ENCODE assay signal across 1 cellular context in the genomic region with DNA sequence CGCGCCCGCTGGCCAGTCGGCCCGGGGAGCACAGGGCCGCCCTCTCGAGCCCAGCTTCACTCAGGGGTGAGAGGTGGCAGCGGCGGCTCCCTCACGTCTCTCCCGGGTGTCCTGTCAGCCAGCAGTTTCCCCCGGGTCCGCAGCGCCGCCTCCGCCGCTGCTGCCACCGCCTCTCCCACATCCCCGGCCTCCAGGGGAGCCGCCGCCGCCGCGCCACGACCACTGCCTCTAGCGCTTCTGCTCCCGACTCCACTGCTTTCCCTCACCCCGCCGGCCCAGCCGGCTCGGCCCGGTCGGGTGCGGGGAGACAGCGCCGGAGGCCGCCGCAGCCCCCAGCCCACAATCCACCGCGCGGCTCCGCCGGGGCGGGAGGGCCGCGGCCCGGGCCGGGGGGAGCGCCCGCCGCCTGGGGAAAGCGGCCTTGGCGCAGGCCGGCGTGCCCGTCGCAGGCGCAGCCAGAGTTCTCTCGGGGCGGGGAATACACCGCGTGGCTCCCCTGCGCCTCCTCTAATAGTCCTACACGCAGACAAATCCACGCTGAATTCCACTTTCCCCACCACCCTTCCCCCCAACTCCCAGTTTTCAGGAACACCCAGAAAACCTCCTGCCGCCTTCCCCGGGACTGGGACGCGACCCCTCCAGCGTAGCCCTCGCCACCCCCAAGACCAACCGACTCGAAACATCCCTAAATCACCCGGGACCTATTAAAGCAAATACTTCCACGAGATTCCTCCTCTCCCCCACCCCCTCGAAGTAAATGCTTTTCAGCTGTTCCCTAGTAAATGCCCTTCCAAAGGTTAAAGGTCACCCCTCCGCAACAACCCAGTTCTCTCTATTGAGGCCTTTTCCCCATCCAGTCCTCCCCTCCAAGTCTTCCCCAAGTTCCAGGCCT.
TF ChIP-seq lines count a peak whose summit lies in the region.

A gene with protein sequence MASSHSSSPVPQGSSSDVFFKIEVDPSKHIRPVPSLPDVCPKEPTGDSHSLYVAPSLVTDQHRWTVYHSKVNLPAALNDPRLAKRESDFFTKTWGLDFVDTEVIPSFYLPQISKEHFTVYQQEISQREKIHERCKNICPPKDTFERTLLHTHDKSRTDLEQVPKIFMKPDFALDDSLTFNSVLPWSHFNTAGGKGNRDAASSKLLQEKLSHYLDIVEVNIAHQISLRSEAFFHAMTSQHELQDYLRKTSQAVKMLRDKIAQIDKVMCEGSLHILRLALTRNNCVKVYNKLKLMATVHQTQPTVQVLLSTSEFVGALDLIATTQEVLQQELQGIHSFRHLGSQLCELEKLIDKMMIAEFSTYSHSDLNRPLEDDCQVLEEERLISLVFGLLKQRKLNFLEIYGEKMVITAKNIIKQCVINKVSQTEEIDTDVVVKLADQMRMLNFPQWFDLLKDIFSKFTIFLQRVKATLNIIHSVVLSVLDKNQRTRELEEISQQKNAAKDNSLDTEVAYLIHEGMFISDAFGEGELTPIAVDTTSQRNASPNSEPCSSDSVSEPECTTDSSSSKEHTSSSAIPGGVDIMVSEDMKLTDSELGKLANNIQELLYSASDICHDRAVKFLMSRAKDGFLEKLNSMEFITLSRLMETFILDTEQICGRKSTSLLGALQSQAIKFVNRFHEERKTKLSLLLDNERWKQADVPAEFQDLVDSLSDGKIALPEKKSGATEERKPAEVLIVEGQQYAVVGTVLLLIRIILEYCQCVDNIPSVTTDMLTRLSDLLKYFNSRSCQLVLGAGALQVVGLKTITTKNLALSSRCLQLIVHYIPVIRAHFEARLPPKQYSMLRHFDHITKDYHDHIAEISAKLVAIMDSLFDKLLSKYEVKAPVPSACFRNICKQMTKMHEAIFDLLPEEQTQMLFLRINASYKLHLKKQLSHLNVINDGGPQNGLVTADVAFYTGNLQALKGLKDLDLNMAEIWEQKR (minus strand): TSS at position 346 of the 892 bp plus-strand sequence. CDS start 35,429 bp downstream, outside the sequence.

TF ChIP-seq in HepG2, 621 proteins besides CTCF, POLR2A, EP300 and RAD21 (continued from another document):
- TF ChIP-seq, protein P1, sequence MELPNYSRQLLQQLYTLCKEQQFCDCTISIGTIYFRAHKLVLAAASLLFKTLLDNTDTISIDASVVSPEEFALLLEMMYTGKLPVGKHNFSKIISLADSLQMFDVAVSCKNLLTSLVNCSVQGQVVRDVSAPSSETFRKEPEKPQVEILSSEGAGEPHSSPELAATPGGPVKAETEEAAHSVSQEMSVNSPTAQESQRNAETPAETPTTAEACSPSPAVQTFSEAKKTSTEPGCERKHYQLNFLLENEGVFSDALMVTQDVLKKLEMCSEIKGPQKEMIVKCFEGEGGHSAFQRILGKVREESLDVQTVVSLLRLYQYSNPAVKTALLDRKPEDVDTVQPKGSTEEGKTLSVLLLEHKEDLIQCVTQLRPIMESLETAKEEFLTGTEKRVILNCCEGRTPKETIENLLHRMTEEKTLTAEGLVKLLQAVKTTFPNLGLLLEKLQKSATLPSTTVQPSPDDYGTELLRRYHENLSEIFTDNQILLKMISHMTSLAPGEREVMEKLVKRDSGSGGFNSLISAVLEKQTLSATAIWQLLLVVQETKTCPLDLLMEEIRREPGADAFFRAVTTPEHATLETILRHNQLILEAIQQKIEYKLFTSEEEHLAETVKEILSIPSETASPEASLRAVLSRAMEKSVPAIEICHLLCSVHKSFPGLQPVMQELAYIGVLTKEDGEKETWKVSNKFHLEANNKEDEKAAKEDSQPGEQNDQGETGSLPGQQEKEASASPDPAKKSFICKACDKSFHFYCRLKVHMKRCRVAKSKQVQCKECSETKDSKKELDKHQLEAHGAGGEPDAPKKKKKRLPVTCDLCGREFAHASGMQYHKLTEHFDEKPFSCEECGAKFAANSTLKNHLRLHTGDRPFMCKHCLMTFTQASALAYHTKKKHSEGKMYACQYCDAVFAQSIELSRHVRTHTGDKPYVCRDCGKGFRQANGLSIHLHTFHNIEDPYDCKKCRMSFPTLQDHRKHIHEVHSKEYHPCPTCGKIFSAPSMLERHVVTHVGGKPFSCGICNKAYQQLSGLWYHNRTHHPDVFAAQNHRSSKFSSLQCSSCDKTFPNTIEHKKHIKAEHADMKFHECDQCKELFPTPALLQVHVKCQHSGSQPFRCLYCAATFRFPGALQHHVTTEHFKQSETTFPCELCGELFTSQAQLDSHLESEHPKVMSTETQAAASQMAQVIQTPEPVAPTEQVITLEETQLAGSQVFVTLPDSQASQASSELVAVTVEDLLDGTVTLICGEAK (IDR thresholded peaks at IDR 0.05) = no peak
- TF ChIP-seq, protein P1 (CRISPR knock-in tag; IDR thresholded peaks at IDR 0.05) = peak; percentile 58; the same call in 1 of the 2 replicates
- TF ChIP-seq ZSCAN25 (CRISPR knock-in tag; IDR thresholded peaks at IDR 0.05) (no peak), PAF1 (CRISPR knock-in tag; IDR thresholded peaks at IDR 0.05) (no peak), CREB1 (IDR thresholded peaks at IDR 0.05) (no peak), CREB1 (CRISPR knock-in tag; IDR thresholded peaks at IDR 0.05) (peak; percentile 42; the same call in 1 of the 2 replicates), ZNF17 (CRISPR knock-in tag; IDR thresholded peaks at IDR 0.05) (no peak), MXD4 (CRISPR knock-in tag; IDR thresholded peaks at IDR 0.05) (peak; percentile 17; the same call in 1 of the 2 replicates), ZNF781 (CRISPR knock-in tag; IDR thresholded peaks at IDR 0.05; ENCODE audit: borderline replicate concordance, not compliant biosample characterization) (no peak), AGO2 (optimal IDR thresholded peaks at IDR 0.05; ENCODE audit: low read depth, low read length) (peak; percentile 92), MBD4 (IDR thresholded peaks at IDR 0.05; ENCODE audit: borderline replicate concordance, low read length) (no peak), ZSCAN21 (CRISPR knock-in tag; IDR thresholded peaks at IDR 0.05; ENCODE audit: borderline replicate concordance) (peak; percentile 67; the same call in 1 of the 2 replicates), MTA1 (CRISPR knock-in tag; IDR thresholded peaks at IDR 0.05; ENCODE audit: borderline replicate concordance) (peak; percentile 50; the same call in 1 of the 2 replicates), SMARCC2 (IDR thresholded peaks at IDR 0.05) (no peak), ZNF367 (CRISPR knock-in tag; IDR thresholded peaks at IDR 0.05; ENCODE audit: borderline replicate concordance) (peak; percentile 58; the same call in 1 of the 2 replicates), POLR2G (IDR thresholded peaks at IDR 0.05; ENCODE audit: low read depth, low read length) (peak; percentile 89), EED (CRISPR knock-in tag; IDR thresholded peaks at IDR 0.05) (no peak), MEF2D (CRISPR knock-in tag; IDR thresholded peaks at IDR 0.05) (peak; percentile 55; the same call in 1 of the 2 replicates), ZNF768 (CRISPR knock-in tag; IDR thresholded peaks at IDR 0.05) (peak; percentile 79)
- TF ChIP-seq, protein P2, sequence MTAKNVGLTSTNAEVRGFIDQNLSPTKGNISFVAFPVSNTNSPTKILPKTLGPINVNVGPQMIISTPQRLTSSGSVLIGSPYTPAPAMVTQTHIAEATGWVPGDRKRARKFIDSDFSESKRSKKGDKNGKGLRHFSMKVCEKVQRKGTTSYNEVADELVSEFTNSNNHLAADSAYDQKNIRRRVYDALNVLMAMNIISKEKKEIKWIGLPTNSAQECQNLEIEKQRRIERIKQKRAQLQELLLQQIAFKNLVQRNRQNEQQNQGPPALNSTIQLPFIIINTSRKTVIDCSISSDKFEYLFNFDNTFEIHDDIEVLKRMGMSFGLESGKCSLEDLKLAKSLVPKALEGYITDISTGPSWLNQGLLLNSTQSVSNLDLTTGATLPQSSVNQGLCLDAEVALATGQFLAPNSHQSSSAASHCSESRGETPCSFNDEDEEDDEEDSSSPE (CRISPR knock-in tag; IDR thresholded peaks at IDR 0.05) = no peak; the same call in 1 of the 2 replicates
- TF ChIP-seq, protein P3, sequence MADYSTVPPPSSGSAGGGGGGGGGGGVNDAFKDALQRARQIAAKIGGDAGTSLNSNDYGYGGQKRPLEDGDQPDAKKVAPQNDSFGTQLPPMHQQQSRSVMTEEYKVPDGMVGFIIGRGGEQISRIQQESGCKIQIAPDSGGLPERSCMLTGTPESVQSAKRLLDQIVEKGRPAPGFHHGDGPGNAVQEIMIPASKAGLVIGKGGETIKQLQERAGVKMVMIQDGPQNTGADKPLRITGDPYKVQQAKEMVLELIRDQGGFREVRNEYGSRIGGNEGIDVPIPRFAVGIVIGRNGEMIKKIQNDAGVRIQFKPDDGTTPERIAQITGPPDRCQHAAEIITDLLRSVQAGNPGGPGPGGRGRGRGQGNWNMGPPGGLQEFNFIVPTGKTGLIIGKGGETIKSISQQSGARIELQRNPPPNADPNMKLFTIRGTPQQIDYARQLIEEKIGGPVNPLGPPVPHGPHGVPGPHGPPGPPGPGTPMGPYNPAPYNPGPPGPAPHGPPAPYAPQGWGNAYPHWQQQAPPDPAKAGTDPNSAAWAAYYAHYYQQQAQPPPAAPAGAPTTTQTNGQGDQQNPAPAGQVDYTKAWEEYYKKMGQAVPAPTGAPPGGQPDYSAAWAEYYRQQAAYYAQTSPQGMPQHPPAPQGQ (CRISPR knock-in tag; IDR thresholded peaks at IDR 0.05; ENCODE audit: borderline replicate concordance) = no peak
- TF ChIP-seq, protein P4, sequence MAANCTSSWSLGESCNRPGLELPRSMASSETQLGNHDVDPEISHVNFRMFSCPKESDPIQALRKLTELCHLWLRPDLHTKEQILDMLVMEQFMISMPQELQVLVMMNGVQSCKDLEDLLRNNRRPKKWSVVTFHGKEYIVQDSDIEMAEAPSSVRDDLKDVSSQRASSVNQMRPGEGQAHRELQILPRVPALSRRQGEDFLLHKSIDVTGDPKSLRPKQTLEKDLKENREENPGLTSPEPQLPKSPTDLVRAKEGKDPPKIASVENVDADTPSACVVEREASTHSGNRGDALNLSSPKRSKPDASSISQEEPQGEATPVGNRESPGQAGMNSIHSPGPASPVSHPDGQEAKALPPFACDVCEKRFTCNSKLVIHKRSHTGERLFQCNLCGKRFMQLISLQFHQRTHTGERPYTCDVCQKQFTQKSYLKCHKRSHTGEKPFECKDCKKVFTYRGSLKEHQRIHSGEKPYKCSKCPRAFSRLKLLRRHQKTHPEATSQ (CRISPR knock-in tag; IDR thresholded peaks at IDR 0.05; ENCODE audit: borderline replicate concordance) = 0 out of 2 replicates have a peak, but pooled peaks have one; percentile 78
- TF ChIP-seq, protein P5, sequence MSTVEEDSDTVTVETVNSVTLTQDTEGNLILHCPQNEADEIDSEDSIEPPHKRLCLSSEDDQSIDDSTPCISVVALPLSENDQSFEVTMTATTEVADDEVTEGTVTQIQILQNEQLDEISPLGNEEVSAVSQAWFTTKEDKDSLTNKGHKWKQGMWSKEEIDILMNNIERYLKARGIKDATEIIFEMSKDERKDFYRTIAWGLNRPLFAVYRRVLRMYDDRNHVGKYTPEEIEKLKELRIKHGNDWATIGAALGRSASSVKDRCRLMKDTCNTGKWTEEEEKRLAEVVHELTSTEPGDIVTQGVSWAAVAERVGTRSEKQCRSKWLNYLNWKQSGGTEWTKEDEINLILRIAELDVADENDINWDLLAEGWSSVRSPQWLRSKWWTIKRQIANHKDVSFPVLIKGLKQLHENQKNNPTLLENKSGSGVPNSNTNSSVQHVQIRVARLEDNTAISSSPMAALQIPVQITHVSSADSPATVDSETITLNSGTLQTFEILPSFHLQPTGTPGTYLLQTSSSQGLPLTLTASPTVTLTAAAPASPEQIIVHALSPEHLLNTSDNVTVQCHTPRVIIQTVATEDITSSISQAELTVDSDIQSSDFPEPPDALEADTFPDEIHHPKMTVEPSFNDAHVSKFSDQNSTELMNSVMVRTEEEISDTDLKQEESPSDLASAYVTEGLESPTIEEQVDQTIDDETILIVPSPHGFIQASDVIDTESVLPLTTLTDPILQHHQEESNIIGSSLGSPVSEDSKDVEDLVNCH (CRISPR knock-in tag; IDR thresholded peaks at IDR 0.05) = no peak
- TF ChIP-seq, protein P6, sequence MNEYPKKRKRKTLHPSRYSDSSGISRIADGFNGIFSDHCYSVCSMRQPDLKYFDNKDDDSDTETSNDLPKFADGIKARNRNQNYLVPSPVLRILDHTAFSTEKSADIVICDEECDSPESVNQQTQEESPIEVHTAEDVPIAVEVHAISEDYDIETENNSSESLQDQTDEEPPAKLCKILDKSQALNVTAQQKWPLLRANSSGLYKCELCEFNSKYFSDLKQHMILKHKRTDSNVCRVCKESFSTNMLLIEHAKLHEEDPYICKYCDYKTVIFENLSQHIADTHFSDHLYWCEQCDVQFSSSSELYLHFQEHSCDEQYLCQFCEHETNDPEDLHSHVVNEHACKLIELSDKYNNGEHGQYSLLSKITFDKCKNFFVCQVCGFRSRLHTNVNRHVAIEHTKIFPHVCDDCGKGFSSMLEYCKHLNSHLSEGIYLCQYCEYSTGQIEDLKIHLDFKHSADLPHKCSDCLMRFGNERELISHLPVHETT (CRISPR knock-in tag; conservative IDR thresholded peaks at IDR 0.05) = peak; percentile 54
